22 cellular contexts compared by ENCODE assay signal in genomic region chr1:183651621-183652020, GRCh38. TPM values are rescaled to one million over a fixed set of nuclear protein-coding genes. Genes with fewer than 3 reads are reported as not detected.
DNase-seq lines count a peak whose midpoint lies in the region; ATAC-seq and TF ChIP-seq lines count a peak whose summit lies in the region.
"Had no signal": no experiment of that assay in that cellular context is flagged by ENCODE, and none has a peak within 500 bp of the region (broad histone marks: within the 10 kb centered on the region; RNA-seq: fewer than 3 reads in every experiment).

No MANE protein-coding gene starts in this region.

- no peaks in the 10 kb centered on the region for H3K27me3 Mint-ChIP-seq in activated naive CD8-positive, alpha-beta T cell treated with anti-CD3 and anti-CD28 coated beads, Interleukin-2, amount 10 ng/mL, durations not matched to agents 7 days and 5 days

- H3K4me1 ChIP-seq in heart right ventricle (peaks cover 6 to 69% (median 54%) of the 10 kb centered on the region in 9 donors), spleen (peaks cover 0 to 55% (median 36%) of the 10 kb centered on the region in 6 donors), right atrium auricular region (peaks cover 0 to 54% of the 10 kb centered on the region in 2 donors)
- H3K4me1 ChIP-seq: psoas muscle had no signal

- no peak overlapping the region for H3K4me3 ChIP-seq in heart right ventricle
- H3K4me3 ChIP-seq in spleen, result no peak overlapping the region
- no peak overlapping the region for H3K4me3 ChIP-seq in right atrium auricular region
- H3K4me3 ChIP-seq: HAP-1, psoas muscle, skin epidermis had no signal

- peaks cover 2% of the 10 kb centered on the region for H3K36me3 Mint-ChIP-seq in activated naive CD8-positive, alpha-beta T cell treated with anti-CD3 and anti-CD28 coated beads, Interleukin-2, amount 10 ng/mL, durations not matched to agents 7 days and 5 days

- ATAC-seq in heart right ventricle (peak in 2 of 8 donors; percentile 31 to 34), left cardiac atrium (no peak), HG02610 (IDR thresholded peaks at IDR 0.05; ENCODE audit: unreplicated experiment) (peak; percentile 11)
- no peak for ATAC-seq in activated naive CD8-positive, alpha-beta T cell treated with anti-CD3 and anti-CD28 coated beads, Interleukin-2, amount 10 ng/mL, durations not matched to agents 7 days and 5 days (ENCODE audit: low read depth)
- ATAC-seq: left lobe of liver, psoas muscle had no signal

- H3K27ac Mint-ChIP-seq in activated naive CD8-positive, alpha-beta T cell treated with anti-CD3 and anti-CD28 coated beads, Interleukin-2, amount 10 ng/mL, durations not matched to agents 7 days and 5 days, result peak overlapping the region; percentile 58

- POLR2A ChIA-PET in activated naive CD8-positive, alpha-beta T cell treated with anti-CD3 and anti-CD28 coated beads, Interleukin-2, amount 10 ng/mL, durations not matched to agents 7 days and 5 days (lab: Charles Lee), result no interaction called here

- TF ChIP-seq POLR2A in spleen (IDR thresholded peaks at IDR 0.05), result no peak

- peak overlapping the region in 6 of 10 donors; percentile 57 to 78 (median 67) for H3K27ac ChIP-seq in heart right ventricle
- H3K27ac ChIP-seq in spleen, result peak overlapping the region in 7 of 8 donors; percentile 4 to 76 (median 59)
- H3K27ac ChIP-seq in right atrium auricular region, result no peak overlapping the region
- H3K27ac ChIP-seq: psoas muscle had no signal

- DNase-seq in heart right ventricle (no peak), left cardiac atrium (no peak), spleen (no peak), anterior cingulate cortex (lab: John Stamatoyannopoulos, UW) (no peak), right atrium auricular region (ENCODE audit: low spot score) (no peak), AG08395 (ENCODE audit: low spot score) (no peak)
- no peak for DNase-seq in activated naive CD8-positive, alpha-beta T cell treated with anti-CD3 and anti-CD28 coated beads, Interleukin-2, amount 10 ng/mL, durations not matched to agents 7 days and 5 days
- DNase-seq: activated gamma-delta T cell; effector memory CD8-positive, alpha-beta T cell; KBM-7; NCI-H187; OCI-M1; psoas muscle; SHP77; trophoblast cell had no signal

- WGBS in heart right ventricle, 2 donors, result 73 to 75% methylated on average over 5 of the region's 5 CpGs
- 55 to 67% (median 65%) methylated on average over 5 of the region's 5 CpGs for WGBS in spleen, 5 donors

- H3K27me3 ChIP-seq in heart right ventricle (no peaks in the 10 kb centered on the region), spleen (replicated peaks in 1 of 7) (no peaks in the 10 kb centered on the region), right atrium auricular region (no peaks in the 10 kb centered on the region)

- TF ChIP-seq CTCF in heart right ventricle (IDR thresholded peaks at IDR 0.05) (no peak), spleen (IDR thresholded peaks at IDR 0.05 in 8 of 11, conservative IDR thresholded peaks at IDR 0.05 in 3 of 11) (no peak), right atrium auricular region (IDR thresholded peaks at IDR 0.05) (no peak)

- H3K36me3 ChIP-seq in heart right ventricle (no peaks in the 10 kb centered on the region), spleen (no peaks in the 10 kb centered on the region), right atrium auricular region (no peaks in the 10 kb centered on the region)
- H3K36me3 ChIP-seq: HAP-1 had no signal

- peaks cover 32% of the 10 kb centered on the region for H3K4me1 Mint-ChIP-seq in activated naive CD8-positive, alpha-beta T cell treated with anti-CD3 and anti-CD28 coated beads, Interleukin-2, amount 10 ng/mL, durations not matched to agents 7 days and 5 days

- intact Hi-C loops in heart right ventricle (cut with DNase I), result loop anchor here in 3 of 10 donors (5.0 kb wide), 2 partner anchors 36 to 266 kb away; no protein-coding TSS in a partner anchor
- intact Hi-C loops in left cardiac atrium (cut with DNase I), result loop anchor here in 1 of 2 donors (5.0 kb wide), 1 partner anchor 266 kb away; no protein-coding TSS in a partner anchor
- intact Hi-C loops in spleen (cut with DNase I; ENCODE audit: low total_unique reads), result loop anchor here (5.0 to 10.0 kb wide), 2 partner anchors 266 to 1033 kb away; no protein-coding TSS in a partner anchor

- H3K9me3 Mint-ChIP-seq in activated naive CD8-positive, alpha-beta T cell treated with anti-CD3 and anti-CD28 coated beads, Interleukin-2, amount 10 ng/mL, durations not matched to agents 7 days and 5 days, result no peaks in the 10 kb centered on the region
- H3K9me3 Mint-ChIP-seq: effector memory CD8-positive, alpha-beta T cell had no signal

- H3K9me3 ChIP-seq in heart right ventricle (no peaks in the 10 kb centered on the region), spleen (no peaks in the 10 kb centered on the region), right atrium auricular region (no peaks in the 10 kb centered on the region)
- H3K9me3 ChIP-seq: HAP-1, psoas muscle had no signal

- peak overlapping the region; percentile 35 for H3K4me3 Mint-ChIP-seq in activated naive CD8-positive, alpha-beta T cell treated with anti-CD3 and anti-CD28 coated beads, Interleukin-2, amount 10 ng/mL, durations not matched to agents 7 days and 5 days
- H3K4me3 Mint-ChIP-seq: effector memory CD8-positive, alpha-beta T cell had no signal

RNA-seq across cellular contexts. Expression of gene APOBEC4, which starts 1.5 kb away (rescaled TPM):
- not detected for total RNA-seq in heart right ventricle
- polyA plus RNA-seq in heart right ventricle, result not detected
- total RNA-seq in left cardiac atrium, result not detected
- not detected for total RNA-seq in activated naive CD8-positive, alpha-beta T cell treated with anti-CD3 and anti-CD28 coated beads, Interleukin-2, amount 10 ng/mL, durations not matched to agents 7 days and 5 days
- not detected for total RNA-seq in spleen
- polyA plus RNA-seq in spleen, result not detected
- total RNA-seq in right atrium auricular region, result not detected
- total RNA-seq: cerebellum, glomerular endothelial cell, HT-29, left lobe of liver, psoas muscle had no signal
- polyA plus RNA-seq: psoas muscle had no signal

RNA-seq across cellular contexts. Expression of gene ARPC5, which starts 16.0 kb away (rescaled TPM):
- total RNA-seq in heart right ventricle (10 to 100 TPM; 23.8 to 60.2 (median 28.1) TPM), left cardiac atrium (10 to 100 TPM; 62.0 to 71.4 TPM), spleen (100 to 1,000 TPM; 141 to 221 (median 171) TPM), right atrium auricular region (10 to 100 TPM; 39.2 to 47.0 TPM)
- polyA plus RNA-seq in heart right ventricle (10 to 100 TPM; 42.4 to 57.8 TPM), spleen (100 to 1,000 TPM; 122 to 208 (median 190) TPM)
- 100 to 1,000 TPM; 186 to 207 TPM for total RNA-seq in activated naive CD8-positive, alpha-beta T cell treated with anti-CD3 and anti-CD28 coated beads, Interleukin-2, amount 10 ng/mL, durations not matched to agents 7 days and 5 days

Comparison
In these comparisons a context has a peak if more than half of its experiments do, and no peak if none do; other contexts are left out.
1. H3K27ac ChIP-seq: peak in heart right ventricle (6 of 10) and spleen (7 of 8); none in right atrium auricular region (0 of 2).